In genomic region chr1:20950689-20951088, GRCh38 we compare ENCODE assay signal across 20 cellular contexts.
"Had no signal": no experiment of that assay in that cellular context is flagged by ENCODE, and none has a peak within 500 bp of the region (broad histone marks: within the 10 kb centered on the region; RNA-seq: fewer than 3 reads in every experiment).

No MANE protein-coding gene starts in this region.

- H3K27ac ChIP-seq: body of pancreas, colonic mucosa, esophagus muscularis mucosa, ovary, sigmoid colon, thoracic aorta, upper lobe of left lung, WERI-Rb-1 had no signal

- H3K27me3 ChIP-seq: body of pancreas, colonic mucosa, esophagus muscularis mucosa, ovary, sigmoid colon, spleen, upper lobe of left lung had no signal

- H3K36me3 ChIP-seq: colonic mucosa, ovary, thoracic aorta, upper lobe of left lung had no signal

- H3K27ac Mint-ChIP-seq: activated naive CD8-positive, alpha-beta T cell treated with anti-CD3 and anti-CD28 coated beads for 36 hours; stimulated activated memory B cell treated with anti-CD40 and anti-IgM and Interleukin-4, amounts not matched to agents 10 μg/mL and 1 μg/mL and 100 μg/mL, for 72 hours had no signal

- H3K4me3 ChIP-seq: body of pancreas, colonic mucosa, esophagus muscularis mucosa, ovary, sigmoid colon, spleen, thoracic aorta, upper lobe of left lung had no signal

- H3K4me1 Mint-ChIP-seq: activated naive CD8-positive, alpha-beta T cell treated with anti-CD3 and anti-CD28 coated beads for 36 hours; central memory CD8-positive, alpha-beta T cell had no signal

- H3K4me1 ChIP-seq: body of pancreas, colonic mucosa, esophagus muscularis mucosa, sigmoid colon, upper lobe of left lung had no signal

- DNase-seq: activated CD4-positive, alpha-beta T cell treated with anti-CD3 and anti-CD28 coated beads, Interleukin-2, amount 50 U/mL, for 48 hours; activated naive CD4-positive, alpha-beta T cell; activated naive CD8-positive, alpha-beta T cell treated with anti-CD3 and anti-CD28 coated beads for 36 hours; activated T-cell treated with anti-CD3 and anti-CD28 coated beads for 4 hours; body of pancreas; colonic mucosa; islet precursor cell; left colon; ovary; sigmoid colon; spleen; stimulated activated CD4-positive, alpha-beta T cell treated with anti-CD3 and anti-CD28 coated beads, Interleukin-4, amount 100 ng/mL, for 4 hours; SW 1271; T-helper 2 cell; upper lobe of left lung; WERI-Rb-1 had no signal

- ATAC-seq: body of pancreas; left colon; stimulated activated memory B cell treated with anti-CD40 and anti-IgM and Interleukin-4, amounts not matched to agents 10 μg/mL and 1 μg/mL and 100 μg/mL, for 72 hours had no signal

- H3K9me3 Mint-ChIP-seq: activated naive CD8-positive, alpha-beta T cell treated with anti-CD3 and anti-CD28 coated beads for 36 hours; central memory CD8-positive, alpha-beta T cell; stimulated activated memory B cell treated with anti-CD40 and anti-IgM and Interleukin-4, amounts not matched to agents 10 μg/mL and 1 μg/mL and 100 μg/mL, for 72 hours had no signal

- H3K9me3 ChIP-seq: body of pancreas, colonic mucosa, esophagus muscularis mucosa, ovary, sigmoid colon, spleen, thoracic aorta, upper lobe of left lung had no signal

- H3K4me3 Mint-ChIP-seq: activated naive CD8-positive, alpha-beta T cell treated with anti-CD3 and anti-CD28 coated beads for 36 hours; central memory CD8-positive, alpha-beta T cell; stimulated activated memory B cell treated with anti-CD40 and anti-IgM and Interleukin-4, amounts not matched to agents 10 μg/mL and 1 μg/mL and 100 μg/mL, for 72 hours had no signal

- H3K27me3 Mint-ChIP-seq: activated naive CD8-positive, alpha-beta T cell treated with anti-CD3 and anti-CD28 coated beads for 36 hours; central memory CD8-positive, alpha-beta T cell; stimulated activated memory B cell treated with anti-CD40 and anti-IgM and Interleukin-4, amounts not matched to agents 10 μg/mL and 1 μg/mL and 100 μg/mL, for 72 hours had no signal
